ENCODE assay signal across 8 cellular contexts in the genomic region with DNA sequence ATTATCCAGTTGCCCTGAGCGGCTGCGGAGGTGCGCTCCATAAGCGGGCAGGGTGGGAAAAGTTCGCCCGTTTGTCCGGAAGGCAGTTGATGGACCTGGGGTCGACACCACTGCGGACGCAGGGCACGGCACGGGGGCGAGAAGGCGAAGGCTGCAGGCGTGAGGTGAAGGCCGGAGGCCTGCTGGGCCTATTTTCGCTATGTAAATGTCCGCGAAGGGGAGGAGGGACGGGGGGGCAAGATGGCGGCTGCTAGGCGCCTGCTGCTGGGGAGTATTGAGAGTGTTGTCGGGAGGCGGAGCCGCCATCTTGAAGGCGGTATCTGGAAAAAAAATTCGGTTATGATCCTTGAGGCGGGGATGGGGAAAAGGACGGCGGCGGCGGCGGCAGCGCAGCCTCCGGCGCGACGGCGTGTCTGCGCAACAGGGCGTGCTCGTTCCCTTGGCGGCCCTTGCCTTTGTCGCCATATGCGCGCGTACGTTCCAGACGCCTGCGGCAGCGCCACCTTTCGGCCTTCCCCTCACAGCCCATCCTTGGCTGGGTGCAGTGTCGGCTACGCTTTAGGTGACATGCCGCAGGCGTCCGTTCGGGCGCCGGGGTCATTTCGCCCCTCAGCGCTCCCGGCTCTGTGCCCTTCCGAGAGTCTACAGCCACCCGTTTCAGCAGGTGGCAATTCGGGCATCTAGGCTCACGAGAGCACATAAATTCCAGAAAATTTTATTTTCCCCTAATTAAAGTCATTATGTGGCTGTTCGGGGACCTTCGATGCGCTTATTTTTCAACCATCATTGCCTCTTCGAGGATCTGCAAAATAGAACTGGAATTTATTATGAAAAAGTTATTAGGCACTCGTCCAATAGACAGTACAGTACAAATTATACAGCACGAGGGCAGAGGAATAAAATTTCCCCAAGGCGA. TPM values are rescaled to one million over a fixed set of nuclear protein-coding genes. Genes with fewer than 3 reads are reported as not detected.
DNase-seq lines count a peak whose midpoint lies in the region; ATAC-seq, FAIRE-seq and TF ChIP-seq lines count a peak whose summit lies in the region.

No MANE protein-coding gene starts in this region.

- no peaks in the 10 kb centered on the region for H3K36me3 ChIP-seq in kidney (ENCODE audit: control insufficient read depth in 1 of 2, insufficient read depth in 2 of 2, low read length in 2 of 2)

- H3K27ac ChIP-seq in kidney (ENCODE audit: low read depth in 2 of 2, low read length in 2 of 2) = peak overlapping the region; percentile 98 to 99

- no peaks in the 10 kb centered on the region for H3K4me1 ChIP-seq in kidney (ENCODE audit: control insufficient read depth in 1 of 2, insufficient read depth in 1 of 2, low read depth in 1 of 2, low read length in 2 of 2)

- peak overlapping the region; percentile 77 to 95 for H3K9ac ChIP-seq in kidney (ENCODE audit: low read length in 2 of 2)

- DNase-seq in activated T-cell treated with anti-CD3 and anti-CD28 coated beads for 4 hours (peak; percentile 67), NCI-H2171 treated with DMSO at 0.1 percent for 48 hours (lab: John Stamatoyannopoulos, UW) (peak; percentile 90), kidney (no peak), DMS153 (lab: John Stamatoyannopoulos, UW) (no peak), islet precursor cell (no peak)
- DNase-seq in activated T-cell treated with anti-CD3 and anti-CD28 coated beads, Interleukin-2, amount 50 U/mL, for 1 hour = no peak
- DNase-seq in activated naive CD4-positive, alpha-beta T cell treated with anti-CD3 and anti-CD28 coated beads, Interleukin-2, amount 50 U/mL, for 72 hours (ENCODE audit: low spot score in 2 of 2) = peak; percentile 79 to 85
- peak; percentile 84 for DNase-seq in stimulated activated naive CD8-positive, alpha-beta T cell treated with anti-CD3 and anti-CD28 coated beads, Interleukin-15, Interleukin-2, amounts not matched to agents 100 U/mL and 50 U/mL, for 24 hours

- H3K9me3 ChIP-seq in kidney (ENCODE audit: control insufficient read depth in 1 of 2, low read length in 2 of 2) = no peaks in the 10 kb centered on the region

- ATAC-seq in activated naive CD4-positive, alpha-beta T cell treated with anti-CD3 and anti-CD28 coated beads, Interleukin-2, amount 50 U/mL, for 72 hours = peak; percentile 82 to 88
- ATAC-seq in stimulated activated naive CD8-positive, alpha-beta T cell treated with anti-CD3 and anti-CD28 coated beads, Interleukin-15, Interleukin-2, amounts not matched to agents 100 U/mL and 50 U/mL, for 24 hours = peak; percentile 90

- FAIRE-seq in kidney (lab: Jason Lieb, UNC) = no peak

- no peaks in the 10 kb centered on the region for H3K9me3 Mint-ChIP-seq in activated naive CD4-positive, alpha-beta T cell treated with anti-CD3 and anti-CD28 coated beads, Interleukin-2, amount 50 U/mL, for 72 hours

- peak overlapping the region; percentile 77 to 78 for H3K4me3 ChIP-seq in kidney (ENCODE audit: low read length in 2 of 2)

- peak overlapping the region; percentile 97 to 98 for H3K27ac Mint-ChIP-seq in activated naive CD4-positive, alpha-beta T cell treated with anti-CD3 and anti-CD28 coated beads, Interleukin-2, amount 50 U/mL, for 72 hours

- intact Hi-C loops in kidney (cut with DNase I) = no loop called here

- peak; percentile 34 for TF ChIP-seq CTCF in kidney (IDR thresholded peaks at IDR 0.05; ENCODE audit: borderline replicate concordance, extremely low read depth, insufficient read depth)

- H3K36me3 Mint-ChIP-seq in activated naive CD4-positive, alpha-beta T cell treated with anti-CD3 and anti-CD28 coated beads, Interleukin-2, amount 50 U/mL, for 72 hours = peaks cover 0 to 9% of the 10 kb centered on the region in 2 donors

RNA-seq across cellular contexts. Expression of gene ZFY, which starts 0.7 kb away (rescaled TPM):
- total RNA-seq in activated naive CD4-positive, alpha-beta T cell treated with anti-CD3 and anti-CD28 coated beads, Interleukin-2, amount 50 U/mL, for 72 hours = 10 to 100 TPM; 10.8 to 13.1 TPM
- total RNA-seq in kidney = not detected
- polyA plus RNA-seq in kidney (ENCODE audit: insufficient read depth, low read depth, low replicate concordance) = 2.1 TPM

Comparison
In these comparisons a context has a peak if more than half of its experiments do, and no peak if none do; other contexts are left out.
1. DNase-seq: peak in activated T-cell treated with anti-CD3 and anti-CD28 coated beads for 4 hours (single experiment), NCI-H2171 treated with DMSO at 0.1 percent for 48 hours (single experiment), activated naive CD4-positive, alpha-beta T cell treated with anti-CD3 and anti-CD28 coated beads, Interleukin-2, amount 50 U/mL, for 72 hours (2 of 2) and stimulated activated naive CD8-positive, alpha-beta T cell treated with anti-CD3 and anti-CD28 coated beads, Interleukin-15, Interleukin-2, amounts not matched to agents 100 U/mL and 50 U/mL, for 24 hours (single experiment); none in activated T-cell treated with anti-CD3 and anti-CD28 coated beads, Interleukin-2, amount 50 U/mL, for 1 hour (single experiment), kidney (single experiment), DMS153 (single experiment) and islet precursor cell (single experiment).